ENCODE assay signal across 11 cellular contexts in genomic region chr7:55081067-55081853, GRCh38.
A peak's percentile ranks its signal among the peaks of the same experiment; 100 is the strongest.
DNase-seq lines count a peak whose midpoint lies in the region; TF ChIP-seq lines count a peak whose summit lies in the region.
"Had no signal": no experiment of that assay in that cellular context is flagged by ENCODE, and none has a peak within 500 bp of the region (broad histone marks: within the 10 kb centered on the region; RNA-seq: fewer than 3 reads in every experiment).

No MANE protein-coding gene starts in this region.

- intact Hi-C loops in sigmoid colon (cut with DNase I) = no loop called here

- no peaks in the 10 kb centered on the region for H3K9me3 ChIP-seq in sigmoid colon
- H3K9me3 ChIP-seq: testis had no signal

- WGBS in sigmoid colon, 2 donors = 16 to 49% methylated on average over 13 of the region's 13 CpGs

- peak overlapping the region in 1 of 4 donors; percentile 3 for H3K4me3 ChIP-seq in sigmoid colon
- H3K4me3 ChIP-seq: cardiac muscle cell, testis had no signal

- no peaks in the 10 kb centered on the region for H3K27me3 ChIP-seq in sigmoid colon
- H3K27me3 ChIP-seq: cardiac muscle cell, testis had no signal

- TF ChIP-seq EP300 in sigmoid colon (IDR thresholded peaks at IDR 0.05) = no peak

- TF ChIP-seq CTCF in sigmoid colon (IDR thresholded peaks at IDR 0.05) = no peak

- peak overlapping the region; percentile 58 to 86 (median 72) for H3K27ac ChIP-seq in sigmoid colon
- H3K27ac ChIP-seq: cardiac muscle cell had no signal

- no peak for TF ChIP-seq POLR2A in sigmoid colon (IDR thresholded peaks at IDR 0.05)

- peaks cover 0 to 92% (median 50%) of the 10 kb centered on the region in 4 donors for H3K4me1 ChIP-seq in sigmoid colon

- DNase-seq in COR-L47 (lab: John Stamatoyannopoulos, UW) = peak; percentile 5
- peak; percentile 35 for DNase-seq in SK-N-DZ (ENCODE audit: low spot score)
- DNase-seq in hepatic stellate cell (ENCODE audit: low spot score) = peak; percentile 55
- DNase-seq in sigmoid colon = no peak
- DNase-seq in NCI-H2107 (lab: John Stamatoyannopoulos, UW) = no peak
- no peak for DNase-seq in hypothalamus (lab: John Stamatoyannopoulos, UW)
- no peak for DNase-seq in NCI-H187 treated with DMSO at 0.1 percent for 48 hours (lab: John Stamatoyannopoulos, UW)
- no peak for DNase-seq in stimulated activated CD4-positive, alpha-beta T cell treated with anti-CD3 and anti-CD28 coated beads, Interleukin-1b, Interleukin-23, amount 100 ng/mL, for 48 hours
- DNase-seq: NCI-H446, testis had no signal

- no peaks in the 10 kb centered on the region for H3K36me3 ChIP-seq in sigmoid colon
- H3K36me3 ChIP-seq: cardiac muscle cell had no signal

Comparison
In these comparisons a context has a peak if more than half of its experiments do, and no peak if none do; other contexts are left out.
1. DNase-seq: peak in COR-L47 (single experiment), SK-N-DZ (single experiment) and hepatic stellate cell (single experiment); none in sigmoid colon (single experiment), NCI-H2107 (single experiment), hypothalamus (0 of 51), NCI-H187 treated with DMSO at 0.1 percent for 48 hours (single experiment) and stimulated activated CD4-positive, alpha-beta T cell treated with anti-CD3 and anti-CD28 coated beads, Interleukin-1b, Interleukin-23, amount 100 ng/mL, for 48 hours (single experiment).